20 cellular contexts compared by ENCODE assay signal in the genomic region with DNA sequence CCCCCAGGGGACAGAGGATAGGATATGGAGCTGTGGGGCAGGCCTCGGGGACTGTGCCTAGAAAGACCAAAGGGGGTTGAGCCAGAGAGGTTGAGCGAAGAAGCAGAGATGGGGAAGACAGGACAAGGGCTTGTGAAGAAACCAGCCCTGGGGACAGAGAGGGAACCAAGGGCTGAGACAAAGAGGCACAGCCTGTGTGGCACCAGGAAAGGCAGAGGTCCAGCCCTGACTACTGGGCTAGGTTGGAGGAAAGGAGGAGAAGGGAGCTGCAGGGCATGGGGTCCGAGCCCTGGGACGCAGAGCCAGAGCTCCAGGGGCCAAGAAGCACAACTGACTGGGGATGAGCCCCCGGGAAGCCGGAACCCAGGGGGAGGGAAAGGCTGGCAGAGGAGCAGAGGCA. TPM values are rescaled to one million over a fixed set of nuclear protein-coding genes. Genes with fewer than 3 reads are reported as not detected.
"Had no signal": no experiment of that assay in that cellular context is flagged by ENCODE, and none has a peak within 500 bp of the region (broad histone marks: within the 10 kb centered on the region; RNA-seq: fewer than 3 reads in every experiment).

No MANE protein-coding gene starts in this region.

- H3K27ac Mint-ChIP-seq: activated CD4-positive, alpha-beta T cell treated with anti-CD3 and anti-CD28 coated beads for 36 hours; effector memory CD8-positive, alpha-beta T cell; T-helper 2 cell treated with Interferon-gamma antibody and Interleukin-4, amounts not matched to agents 5 μg/mL and 100 μg/mL, for 36 hours had no signal

- H3K36me3 ChIP-seq: brain microvascular endothelial cell, esophagus squamous epithelium, neutrophil, right lobe of liver, stomach, vagina had no signal

- H3K27ac ChIP-seq: brain microvascular endothelial cell, esophagus squamous epithelium, neutrophil, parathyroid adenoma, right lobe of liver, stomach, vagina had no signal

- H3K9me3 ChIP-seq: esophagus squamous epithelium, neutrophil, right lobe of liver, stomach, vagina had no signal

- H3K27me3 Mint-ChIP-seq: activated CD4-positive, alpha-beta T cell treated with anti-CD3 and anti-CD28 coated beads for 36 hours; effector memory CD8-positive, alpha-beta T cell had no signal

- FAIRE-seq: islet of Langerhans, small intestine, TTC549 had no signal

- H3K27me3 ChIP-seq: brain microvascular endothelial cell, esophagus squamous epithelium, neutrophil, right lobe of liver, stomach, vagina had no signal

- H3K4me3 Mint-ChIP-seq: activated CD4-positive, alpha-beta T cell treated with anti-CD3 and anti-CD28 coated beads for 36 hours; effector memory CD8-positive, alpha-beta T cell; T-helper 2 cell treated with Interferon-gamma antibody and Interleukin-4, amounts not matched to agents 5 μg/mL and 100 μg/mL, for 36 hours had no signal

- H3K4me3 ChIP-seq: esophagus squamous epithelium, right lobe of liver, stomach, vagina had no signal

- H3K9me3 Mint-ChIP-seq: effector memory CD8-positive, alpha-beta T cell; T-helper 2 cell treated with Interferon-gamma antibody and Interleukin-4, amounts not matched to agents 5 μg/mL and 100 μg/mL, for 36 hours had no signal

- H2AFZ ChIP-seq: parathyroid adenoma had no signal

- DNase-seq: activated CD4-positive, alpha-beta T cell treated with anti-CD3 and anti-CD28 coated beads for 36 hours; activated CD4-positive, alpha-beta T cell treated with anti-CD3 and anti-CD28 coated beads, Interleukin-2, amount 50 U/mL, for 48 hours; activated gamma-delta T cell treated with Interleukin-2 at 50 U/mL for 16 hours; brain microvascular endothelial cell; dermis blood vessel endothelial cell; effector memory CD8-positive, alpha-beta T cell; esophagus squamous epithelium; right lobe of liver; small intestine; stimulated activated CD4-positive, alpha-beta T cell treated with anti-CD3 and anti-CD28 coated beads, Interleukin-15, amount 100 ng/mL, for 24 hours; stimulated activated CD4-positive, alpha-beta T cell treated with anti-CD3 and anti-CD28 coated beads, Interleukin-4, amount 100 ng/mL, for 1 hour; stomach; trophoblast cell had no signal

- H3K79me2 ChIP-seq: parathyroid adenoma had no signal

- ATAC-seq: activated CD4-positive, alpha-beta T cell treated with anti-CD3 and anti-CD28 coated beads for 36 hours; effector memory CD8-positive, alpha-beta T cell; left lobe of liver; right lobe of liver had no signal

- H3K9ac ChIP-seq: parathyroid adenoma had no signal

RNA-seq across cellular contexts. Expression of gene REEP2, which starts 9.2 kb away (rescaled TPM):
- total RNA-seq: left lobe of liver, right lobe of liver had no signal
